In the genomic region with DNA sequence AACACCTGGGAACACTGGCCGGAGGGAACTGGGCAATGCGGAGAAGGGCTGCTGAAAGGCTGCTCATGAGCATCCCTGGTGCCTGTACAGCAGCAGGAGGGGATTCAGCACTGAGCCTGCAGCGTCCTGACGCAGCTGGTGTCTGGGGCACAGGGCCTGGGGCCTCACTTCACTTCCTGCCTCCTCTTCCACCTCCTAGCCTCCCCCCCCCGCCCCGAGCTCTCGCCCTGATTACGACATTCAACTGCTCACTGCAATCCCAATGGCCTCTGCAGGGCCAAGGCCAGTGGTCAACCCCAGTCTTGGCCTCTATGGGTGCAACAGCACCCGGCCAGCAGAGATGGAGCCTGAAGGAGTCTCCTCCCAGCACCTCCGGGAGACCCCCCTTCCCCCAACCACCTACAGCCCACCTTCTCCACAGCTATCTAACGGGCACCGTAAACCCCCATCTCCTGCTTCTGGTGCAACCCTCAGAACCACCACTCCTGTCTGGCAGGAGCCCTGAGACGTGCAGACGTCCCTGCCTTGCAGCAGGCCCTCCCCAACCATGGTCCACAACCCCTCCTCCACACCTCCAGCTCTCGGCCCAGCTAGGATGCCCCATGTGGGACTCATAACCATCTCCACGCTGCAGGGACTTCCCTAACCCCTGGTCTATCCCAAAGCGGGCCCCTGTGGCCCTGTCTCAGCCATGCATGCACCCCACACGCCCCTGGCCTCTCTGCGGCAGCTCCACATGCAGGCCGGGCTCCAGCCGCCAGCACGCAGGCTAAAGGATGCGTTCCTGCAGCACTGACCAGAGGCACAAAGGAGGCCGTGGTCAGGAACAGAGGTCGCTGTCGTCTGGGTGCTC, we compare ENCODE assay signal across 1 cellular context.
TF ChIP-seq lines count a peak whose summit lies in the region.

No MANE protein-coding gene starts in this region.

TF ChIP-seq in endothelial cell of umbilical vein, 7 proteins besides CTCF, POLR2A, EP300 and RAD21 (continued from another document):
- TF ChIP-seq MAX (IDR thresholded peaks at IDR 0.05; ENCODE audit: insufficient read depth, insufficient read length) (no peak), POLR2AphosphoS5 (IDR thresholded peaks at IDR 0.05; ENCODE audit: insufficient read depth, low read depth, low read length) (no peak), JUN (IDR thresholded peaks at IDR 0.05; ENCODE audit: borderline replicate concordance, insufficient read depth, insufficient read length, low read depth) (no peak)
